ENCODE assay signal across 18 cellular contexts in genomic region chr1:88740784-88741183, GRCh38.
"Had no signal": no experiment of that assay in that cellular context is flagged by ENCODE, and none has a peak within 500 bp of the region (broad histone marks: within the 10 kb centered on the region; RNA-seq: fewer than 3 reads in every experiment).

No MANE protein-coding gene starts in this region.

- H3K27me3 Mint-ChIP-seq: activated CD8-positive, alpha-beta T cell treated with anti-CD3 and anti-CD28 coated beads for 36 hours; activated naive CD4-positive, alpha-beta T cell treated with anti-CD3 and anti-CD28 coated beads, Interleukin-2, amount 50 U/mL, for 24 hours had no signal

- H3K4me2 ChIP-seq: hepatocyte had no signal

- H3K4me1 ChIP-seq: body of pancreas, left lung, upper lobe of right lung had no signal

- DNase-seq: activated CD4-positive, alpha-beta T cell treated with anti-CD3 and anti-CD28 coated beads for 4 hours; activated CD8-positive, alpha-beta T cell treated with anti-CD3 and anti-CD28 coated beads for 36 hours; activated effector memory CD4-positive, alpha-beta T cell treated with Interleukin-2 at 50 U/mL for 16 hours; activated T-cell treated with anti-CD3 and anti-CD28 coated beads, Interleukin-2, amount 50 U/mL, for 4 hours; body of pancreas; central memory CD4-positive, alpha-beta T cell; kidney; left lung; ovary; sigmoid colon; T-helper 2 cell; upper lobe of right lung had no signal

- H3K27ac ChIP-seq: body of pancreas, coronary artery, hepatocyte, left lung, ovary, sigmoid colon, thoracic aorta, upper lobe of right lung had no signal

- ATAC-seq: activated CD8-positive, alpha-beta T cell treated with anti-CD3 and anti-CD28 coated beads for 36 hours; activated T-cell treated with anti-CD3 and anti-CD28 coated beads, Interleukin-2, amount 50 U/mL, for 4 hours; body of pancreas; left lung; stimulated activated effector memory CD8-positive, alpha-beta T cell treated with anti-CD3 and anti-CD28 coated beads, Interleukin-12 subunit alpha, Interleukin-12 subunit beta, amount 100 ng/mL, for 72 hours; upper lobe of right lung; WTC11 had no signal

- H3K27ac Mint-ChIP-seq: activated CD8-positive, alpha-beta T cell treated with anti-CD3 and anti-CD28 coated beads for 36 hours; activated naive CD4-positive, alpha-beta T cell treated with anti-CD3 and anti-CD28 coated beads, Interleukin-2, amount 50 U/mL, for 24 hours; stimulated activated effector memory CD8-positive, alpha-beta T cell treated with anti-CD3 and anti-CD28 coated beads, Interleukin-12 subunit alpha, Interleukin-12 subunit beta, amount 100 ng/mL, for 72 hours; WTC11 had no signal

- H3K27me3 ChIP-seq: body of pancreas, hepatocyte, left lung, ovary, sigmoid colon, upper lobe of right lung had no signal

- H3K4me3 ChIP-seq: body of pancreas, coronary artery, hepatocyte, left lung, ovary, sigmoid colon, thoracic aorta, upper lobe of right lung had no signal

- H3K9me3 ChIP-seq: body of pancreas, ovary, upper lobe of right lung had no signal

- H3K36me3 ChIP-seq: ovary had no signal

- H3K4me3 Mint-ChIP-seq: activated CD8-positive, alpha-beta T cell treated with anti-CD3 and anti-CD28 coated beads for 36 hours; activated naive CD4-positive, alpha-beta T cell treated with anti-CD3 and anti-CD28 coated beads, Interleukin-2, amount 50 U/mL, for 24 hours; activated T-cell treated with anti-CD3 and anti-CD28 coated beads, Interleukin-2, amount 50 U/mL, for 4 hours; stimulated activated effector memory CD8-positive, alpha-beta T cell treated with anti-CD3 and anti-CD28 coated beads, Interleukin-12 subunit alpha, Interleukin-12 subunit beta, amount 100 ng/mL, for 72 hours; WTC11 had no signal
